1 cellular context compared by ENCODE assay signal in the genomic region with DNA sequence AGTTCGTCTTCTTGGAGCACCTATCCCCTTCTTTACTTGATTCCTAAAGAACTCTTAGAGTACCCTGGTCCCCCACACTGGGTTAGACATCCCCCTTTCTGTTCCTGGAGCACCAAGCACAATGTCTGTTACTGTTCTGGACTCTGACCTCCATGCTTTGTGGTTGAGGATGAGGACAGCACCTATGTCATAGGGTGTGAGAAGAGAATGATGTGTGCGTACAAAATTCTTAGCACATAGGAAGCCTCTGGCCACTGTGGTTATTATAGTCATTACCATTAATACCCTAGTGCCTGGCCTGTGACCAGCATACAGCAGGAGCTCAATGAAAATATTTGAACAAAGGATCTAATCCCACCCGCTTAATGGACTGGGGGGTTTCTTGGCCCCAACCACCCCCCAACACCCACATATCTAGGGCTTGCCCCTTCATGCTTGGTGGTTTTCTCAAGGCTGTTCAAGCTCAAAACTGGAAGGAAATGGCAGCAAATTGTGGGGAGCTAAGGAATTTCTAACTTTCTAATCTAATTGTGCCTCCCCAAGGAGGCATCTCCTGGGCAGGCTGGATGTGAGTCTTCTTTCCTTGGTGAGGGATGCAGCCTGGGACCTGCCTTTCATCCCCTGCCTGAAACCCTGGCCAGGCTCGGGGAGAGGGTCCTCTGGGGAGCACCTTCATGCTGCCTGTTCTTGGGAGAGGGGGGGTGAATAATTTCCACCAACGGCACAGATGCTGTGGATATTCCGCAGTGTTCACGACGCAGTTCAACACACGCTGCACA.
A peak's percentile ranks its signal among the peaks of the same experiment; 100 is the strongest.
TF ChIP-seq lines count a peak whose summit lies in the region.

No MANE protein-coding gene starts in this region.

TF ChIP-seq in HepG2, 621 proteins besides CTCF, POLR2A, EP300 and RAD21 (continued from another document and continues in another):
- no peak for TF ChIP-seq ZNF557 (CRISPR knock-in tag; IDR thresholded peaks at IDR 0.05)
- no peak for TF ChIP-seq ZMYM2 (CRISPR knock-in tag; IDR thresholded peaks at IDR 0.05)
- TF ChIP-seq EED (CRISPR knock-in tag; IDR thresholded peaks at IDR 0.05) = no peak
- TF ChIP-seq ZBTB21 (CRISPR knock-in tag; IDR thresholded peaks at IDR 0.05) = peak; percentile 93
- TF ChIP-seq ZFP41 (CRISPR knock-in tag; IDR thresholded peaks at IDR 0.05; ENCODE audit: borderline replicate concordance) = no peak
- TF ChIP-seq HNRNPK (IDR thresholded peaks at IDR 0.05; ENCODE audit: low read depth, low read length, poor library complexity, severe bottlenecking) = no peak
- TF ChIP-seq, protein P1, sequence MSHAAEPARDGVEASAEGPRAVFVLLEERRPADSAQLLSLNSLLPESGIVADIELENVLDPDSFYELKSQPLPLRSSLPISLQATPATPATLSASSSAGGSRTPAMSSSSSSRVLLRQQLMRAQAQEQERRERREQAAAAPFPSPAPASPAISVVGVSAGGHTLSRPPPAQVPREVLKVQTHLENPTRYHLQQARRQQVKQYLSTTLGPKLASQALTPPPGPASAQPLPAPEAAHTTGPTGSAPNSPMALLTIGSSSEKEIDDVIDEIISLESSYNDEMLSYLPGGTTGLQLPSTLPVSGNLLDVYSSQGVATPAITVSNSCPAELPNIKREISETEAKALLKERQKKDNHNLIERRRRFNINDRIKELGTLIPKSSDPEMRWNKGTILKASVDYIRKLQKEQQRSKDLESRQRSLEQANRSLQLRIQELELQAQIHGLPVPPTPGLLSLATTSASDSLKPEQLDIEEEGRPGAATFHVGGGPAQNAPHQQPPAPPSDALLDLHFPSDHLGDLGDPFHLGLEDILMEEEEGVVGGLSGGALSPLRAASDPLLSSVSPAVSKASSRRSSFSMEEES (CRISPR knock-in tag; IDR thresholded peaks at IDR 0.05) = no peak
- TF ChIP-seq NKX3-1 (CRISPR knock-in tag; IDR thresholded peaks at IDR 0.05) = no peak
- no peak for TF ChIP-seq ZKSCAN8 (CRISPR knock-in tag; IDR thresholded peaks at IDR 0.05; ENCODE audit: borderline replicate concordance)
- no peak for TF ChIP-seq ZNF790 (CRISPR knock-in tag; IDR thresholded peaks at IDR 0.05; ENCODE audit: borderline replicate concordance)
- TF ChIP-seq, protein P2, sequence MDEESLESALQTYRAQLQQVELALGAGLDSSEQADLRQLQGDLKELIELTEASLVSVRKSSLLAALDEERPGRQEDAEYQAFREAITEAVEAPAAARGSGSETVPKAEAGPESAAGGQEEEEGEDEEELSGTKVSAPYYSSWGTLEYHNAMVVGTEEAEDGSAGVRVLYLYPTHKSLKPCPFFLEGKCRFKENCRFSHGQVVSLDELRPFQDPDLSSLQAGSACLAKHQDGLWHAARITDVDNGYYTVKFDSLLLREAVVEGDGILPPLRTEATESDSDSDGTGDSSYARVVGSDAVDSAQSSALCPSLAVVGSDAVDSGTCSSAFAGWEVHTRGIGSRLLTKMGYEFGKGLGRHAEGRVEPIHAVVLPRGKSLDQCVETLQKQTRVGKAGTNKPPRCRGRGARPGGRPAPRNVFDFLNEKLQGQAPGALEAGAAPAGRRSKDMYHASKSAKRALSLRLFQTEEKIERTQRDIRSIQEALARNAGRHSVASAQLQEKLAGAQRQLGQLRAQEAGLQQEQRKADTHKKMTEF (CRISPR knock-in tag; IDR thresholded peaks at IDR 0.05) = no peak
- TF ChIP-seq PAWR (CRISPR knock-in tag; IDR thresholded peaks at IDR 0.05; ENCODE audit: borderline replicate concordance) = no peak
- TF ChIP-seq ZNF530 (CRISPR knock-in tag; IDR thresholded peaks at IDR 0.05; ENCODE audit: low read depth) = no peak
- TF ChIP-seq ZNF253 (CRISPR knock-in tag; IDR thresholded peaks at IDR 0.05; ENCODE audit: borderline replicate concordance) = no peak
- no peak for TF ChIP-seq MIER2 (CRISPR knock-in tag; IDR thresholded peaks at IDR 0.05)
- TF ChIP-seq HOXA3 (CRISPR knock-in tag; IDR thresholded peaks at IDR 0.05) = 0 out of 2 replicates have a peak, but pooled peaks have one; percentile 27
- no peak for TF ChIP-seq ZNF468 (CRISPR knock-in tag; IDR thresholded peaks at IDR 0.05)
- no peak for TF ChIP-seq REXO4 (CRISPR knock-in tag; IDR thresholded peaks at IDR 0.05; ENCODE audit: borderline replicate concordance)
- TF ChIP-seq, protein P3, sequence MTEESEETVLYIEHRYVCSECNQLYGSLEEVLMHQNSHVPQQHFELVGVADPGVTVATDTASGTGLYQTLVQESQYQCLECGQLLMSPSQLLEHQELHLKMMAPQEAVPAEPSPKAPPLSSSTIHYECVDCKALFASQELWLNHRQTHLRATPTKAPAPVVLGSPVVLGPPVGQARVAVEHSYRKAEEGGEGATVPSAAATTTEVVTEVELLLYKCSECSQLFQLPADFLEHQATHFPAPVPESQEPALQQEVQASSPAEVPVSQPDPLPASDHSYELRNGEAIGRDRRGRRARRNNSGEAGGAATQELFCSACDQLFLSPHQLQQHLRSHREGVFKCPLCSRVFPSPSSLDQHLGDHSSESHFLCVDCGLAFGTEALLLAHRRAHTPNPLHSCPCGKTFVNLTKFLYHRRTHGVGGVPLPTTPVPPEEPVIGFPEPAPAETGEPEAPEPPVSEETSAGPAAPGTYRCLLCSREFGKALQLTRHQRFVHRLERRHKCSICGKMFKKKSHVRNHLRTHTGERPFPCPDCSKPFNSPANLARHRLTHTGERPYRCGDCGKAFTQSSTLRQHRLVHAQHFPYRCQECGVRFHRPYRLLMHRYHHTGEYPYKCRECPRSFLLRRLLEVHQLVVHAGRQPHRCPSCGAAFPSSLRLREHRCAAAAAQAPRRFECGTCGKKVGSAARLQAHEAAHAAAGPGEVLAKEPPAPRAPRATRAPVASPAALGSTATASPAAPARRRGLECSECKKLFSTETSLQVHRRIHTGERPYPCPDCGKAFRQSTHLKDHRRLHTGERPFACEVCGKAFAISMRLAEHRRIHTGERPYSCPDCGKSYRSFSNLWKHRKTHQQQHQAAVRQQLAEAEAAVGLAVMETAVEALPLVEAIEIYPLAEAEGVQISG (CRISPR knock-in tag; IDR thresholded peaks at IDR 0.05) = no peak
- TF ChIP-seq SRY (CRISPR knock-in tag; IDR thresholded peaks at IDR 0.05) = 0 out of 2 replicates have a peak, but pooled peaks have one; percentile 52
- TF ChIP-seq ZNF7 (CRISPR knock-in tag; IDR thresholded peaks at IDR 0.05) = peak; percentile 62; the same call in 1 of the 2 replicates
- TF ChIP-seq SATB2 (CRISPR knock-in tag; IDR thresholded peaks at IDR 0.05) = no peak
- no peak for TF ChIP-seq DBP (CRISPR knock-in tag; IDR thresholded peaks at IDR 0.05; ENCODE audit: not compliant biosample characterization)
- TF ChIP-seq, protein P4, sequence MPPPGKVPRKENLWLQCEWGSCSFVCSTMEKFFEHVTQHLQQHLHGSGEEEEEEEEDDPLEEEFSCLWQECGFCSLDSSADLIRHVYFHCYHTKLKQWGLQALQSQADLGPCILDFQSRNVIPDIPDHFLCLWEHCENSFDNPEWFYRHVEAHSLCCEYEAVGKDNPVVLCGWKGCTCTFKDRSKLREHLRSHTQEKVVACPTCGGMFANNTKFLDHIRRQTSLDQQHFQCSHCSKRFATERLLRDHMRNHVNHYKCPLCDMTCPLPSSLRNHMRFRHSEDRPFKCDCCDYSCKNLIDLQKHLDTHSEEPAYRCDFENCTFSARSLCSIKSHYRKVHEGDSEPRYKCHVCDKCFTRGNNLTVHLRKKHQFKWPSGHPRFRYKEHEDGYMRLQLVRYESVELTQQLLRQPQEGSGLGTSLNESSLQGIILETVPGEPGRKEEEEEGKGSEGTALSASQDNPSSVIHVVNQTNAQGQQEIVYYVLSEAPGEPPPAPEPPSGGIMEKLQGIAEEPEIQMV (CRISPR knock-in tag; IDR thresholded peaks at IDR 0.05; ENCODE audit: low read depth) = no peak
- no peak for TF ChIP-seq ZBTB33 (CRISPR knock-in tag; IDR thresholded peaks at IDR 0.05)
- TF ChIP-seq, protein P5, sequence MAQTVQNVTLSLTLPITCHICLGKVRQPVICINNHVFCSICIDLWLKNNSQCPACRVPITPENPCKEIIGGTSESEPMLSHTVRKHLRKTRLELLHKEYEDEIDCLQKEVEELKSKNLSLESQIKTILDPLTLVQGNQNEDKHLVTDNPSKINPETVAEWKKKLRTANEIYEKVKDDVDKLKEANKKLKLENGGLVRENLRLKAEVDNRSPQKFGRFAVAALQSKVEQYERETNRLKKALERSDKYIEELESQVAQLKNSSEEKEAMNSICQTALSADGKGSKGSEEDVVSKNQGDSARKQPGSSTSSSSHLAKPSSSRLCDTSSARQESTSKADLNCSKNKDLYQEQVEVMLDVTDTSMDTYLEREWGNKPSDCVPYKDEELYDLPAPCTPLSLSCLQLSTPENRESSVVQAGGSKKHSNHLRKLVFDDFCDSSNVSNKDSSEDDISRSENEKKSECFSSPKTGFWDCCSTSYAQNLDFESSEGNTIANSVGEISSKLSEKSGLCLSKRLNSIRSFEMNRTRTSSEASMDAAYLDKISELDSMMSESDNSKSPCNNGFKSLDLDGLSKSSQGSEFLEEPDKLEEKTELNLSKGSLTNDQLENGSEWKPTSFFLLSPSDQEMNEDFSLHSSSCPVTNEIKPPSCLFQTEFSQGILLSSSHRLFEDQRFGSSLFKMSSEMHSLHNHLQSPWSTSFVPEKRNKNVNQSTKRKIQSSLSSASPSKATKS (CRISPR knock-in tag; IDR thresholded peaks at IDR 0.05) = no peak
- TF ChIP-seq ZKSCAN5 (CRISPR knock-in tag; IDR thresholded peaks at IDR 0.05) = no peak
- TF ChIP-seq MBD4 (IDR thresholded peaks at IDR 0.05; ENCODE audit: borderline replicate concordance, low read length) = no peak
- TF ChIP-seq, protein P6, sequence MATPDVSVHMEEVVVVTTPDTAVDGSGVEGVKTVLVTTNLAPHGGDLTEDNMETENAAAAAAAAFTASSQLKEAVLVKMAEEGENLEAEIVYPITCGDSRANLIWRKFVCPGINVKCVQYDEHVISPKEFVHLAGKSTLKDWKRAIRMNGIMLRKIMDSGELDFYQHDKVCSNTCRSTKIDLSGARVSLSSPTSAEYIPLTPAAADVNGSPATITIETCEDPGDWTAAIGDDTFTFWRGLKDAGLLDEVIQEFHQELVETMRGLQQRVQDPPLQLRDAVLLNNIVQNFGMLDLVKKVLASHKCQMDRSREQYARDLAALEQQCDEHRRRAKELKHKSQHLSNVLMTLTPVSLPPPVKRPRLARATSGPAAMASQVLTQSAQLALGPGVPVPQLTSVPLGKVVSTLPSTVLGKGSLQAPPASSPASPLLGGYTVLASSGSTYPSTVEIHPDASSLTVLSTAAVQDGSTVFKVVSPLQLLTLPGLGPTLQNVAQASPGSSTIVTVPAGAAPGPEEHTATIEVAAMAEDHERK (CRISPR knock-in tag; IDR thresholded peaks at IDR 0.05; ENCODE audit: low read depth) = no peak
- TF ChIP-seq SOX5 (CRISPR knock-in tag; IDR thresholded peaks at IDR 0.05; ENCODE audit: borderline replicate concordance) = no peak
- TF ChIP-seq RXRA (CRISPR knock-in tag; IDR thresholded peaks at IDR 0.05) = no peak
- no peak for TF ChIP-seq ZNF143 (CRISPR knock-in tag; IDR thresholded peaks at IDR 0.05)
- no peak for TF ChIP-seq ZNF616 (CRISPR knock-in tag; IDR thresholded peaks at IDR 0.05; ENCODE audit: low read depth)
- no peak for TF ChIP-seq AHR (CRISPR knock-in tag; IDR thresholded peaks at IDR 0.05)
- no peak for TF ChIP-seq SCMH1 (CRISPR knock-in tag; IDR thresholded peaks at IDR 0.05; ENCODE audit: borderline replicate concordance)
- TF ChIP-seq, protein P7, sequence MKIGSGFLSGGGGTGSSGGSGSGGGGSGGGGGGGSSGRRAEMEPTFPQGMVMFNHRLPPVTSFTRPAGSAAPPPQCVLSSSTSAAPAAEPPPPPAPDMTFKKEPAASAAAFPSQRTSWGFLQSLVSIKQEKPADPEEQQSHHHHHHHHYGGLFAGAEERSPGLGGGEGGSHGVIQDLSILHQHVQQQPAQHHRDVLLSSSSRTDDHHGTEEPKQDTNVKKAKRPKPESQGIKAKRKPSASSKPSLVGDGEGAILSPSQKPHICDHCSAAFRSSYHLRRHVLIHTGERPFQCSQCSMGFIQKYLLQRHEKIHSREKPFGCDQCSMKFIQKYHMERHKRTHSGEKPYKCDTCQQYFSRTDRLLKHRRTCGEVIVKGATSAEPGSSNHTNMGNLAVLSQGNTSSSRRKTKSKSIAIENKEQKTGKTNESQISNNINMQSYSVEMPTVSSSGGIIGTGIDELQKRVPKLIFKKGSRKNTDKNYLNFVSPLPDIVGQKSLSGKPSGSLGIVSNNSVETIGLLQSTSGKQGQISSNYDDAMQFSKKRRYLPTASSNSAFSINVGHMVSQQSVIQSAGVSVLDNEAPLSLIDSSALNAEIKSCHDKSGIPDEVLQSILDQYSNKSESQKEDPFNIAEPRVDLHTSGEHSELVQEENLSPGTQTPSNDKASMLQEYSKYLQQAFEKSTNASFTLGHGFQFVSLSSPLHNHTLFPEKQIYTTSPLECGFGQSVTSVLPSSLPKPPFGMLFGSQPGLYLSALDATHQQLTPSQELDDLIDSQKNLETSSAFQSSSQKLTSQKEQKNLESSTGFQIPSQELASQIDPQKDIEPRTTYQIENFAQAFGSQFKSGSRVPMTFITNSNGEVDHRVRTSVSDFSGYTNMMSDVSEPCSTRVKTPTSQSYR (CRISPR knock-in tag; IDR thresholded peaks at IDR 0.05; ENCODE audit: borderline replicate concordance) = no peak
- TF ChIP-seq FOXP4 (CRISPR knock-in tag; IDR thresholded peaks at IDR 0.05) = no peak
- TF ChIP-seq GTF2F1 (IDR thresholded peaks at IDR 0.05; ENCODE audit: low read length) = no peak
